In the genomic region with DNA sequence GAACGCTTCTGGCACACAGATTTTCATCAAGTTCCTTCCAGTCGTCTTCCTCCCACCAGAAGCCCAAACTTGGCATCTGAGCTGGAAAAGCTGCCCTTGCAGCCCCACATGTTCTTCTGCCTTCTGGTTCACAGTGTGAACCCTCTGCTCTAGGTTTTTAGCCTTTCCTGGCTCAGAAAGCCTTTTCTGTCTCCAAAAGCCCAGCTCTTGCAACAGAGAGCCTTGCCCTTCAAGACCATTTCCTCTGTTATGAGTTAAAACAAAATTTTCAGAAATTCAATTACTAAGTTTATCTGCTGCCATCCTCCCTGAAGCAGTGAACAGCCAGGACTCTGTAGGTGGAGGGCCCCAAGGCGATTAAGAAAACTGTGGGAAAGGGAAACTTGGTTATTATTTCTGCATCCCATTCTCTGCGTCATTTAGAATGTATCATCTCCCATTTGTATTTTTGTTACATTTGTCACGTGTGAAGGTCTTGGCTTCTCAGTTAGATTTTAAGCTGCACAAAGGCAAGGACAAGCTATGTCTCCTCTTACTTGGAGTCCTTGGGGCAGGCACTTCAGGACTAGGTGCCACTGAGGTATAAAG, we compare ENCODE assay signal across 1 cellular context.
TF ChIP-seq lines count a peak whose summit lies in the region.

No MANE protein-coding gene starts in this region.

TF ChIP-seq in SK-N-SH treated with all-trans-retinoic acid at 6 μM for 48 hours, 23 proteins besides CTCF, POLR2A, EP300 and RAD21 (continued from another document):
- TF ChIP-seq, protein P1, sequence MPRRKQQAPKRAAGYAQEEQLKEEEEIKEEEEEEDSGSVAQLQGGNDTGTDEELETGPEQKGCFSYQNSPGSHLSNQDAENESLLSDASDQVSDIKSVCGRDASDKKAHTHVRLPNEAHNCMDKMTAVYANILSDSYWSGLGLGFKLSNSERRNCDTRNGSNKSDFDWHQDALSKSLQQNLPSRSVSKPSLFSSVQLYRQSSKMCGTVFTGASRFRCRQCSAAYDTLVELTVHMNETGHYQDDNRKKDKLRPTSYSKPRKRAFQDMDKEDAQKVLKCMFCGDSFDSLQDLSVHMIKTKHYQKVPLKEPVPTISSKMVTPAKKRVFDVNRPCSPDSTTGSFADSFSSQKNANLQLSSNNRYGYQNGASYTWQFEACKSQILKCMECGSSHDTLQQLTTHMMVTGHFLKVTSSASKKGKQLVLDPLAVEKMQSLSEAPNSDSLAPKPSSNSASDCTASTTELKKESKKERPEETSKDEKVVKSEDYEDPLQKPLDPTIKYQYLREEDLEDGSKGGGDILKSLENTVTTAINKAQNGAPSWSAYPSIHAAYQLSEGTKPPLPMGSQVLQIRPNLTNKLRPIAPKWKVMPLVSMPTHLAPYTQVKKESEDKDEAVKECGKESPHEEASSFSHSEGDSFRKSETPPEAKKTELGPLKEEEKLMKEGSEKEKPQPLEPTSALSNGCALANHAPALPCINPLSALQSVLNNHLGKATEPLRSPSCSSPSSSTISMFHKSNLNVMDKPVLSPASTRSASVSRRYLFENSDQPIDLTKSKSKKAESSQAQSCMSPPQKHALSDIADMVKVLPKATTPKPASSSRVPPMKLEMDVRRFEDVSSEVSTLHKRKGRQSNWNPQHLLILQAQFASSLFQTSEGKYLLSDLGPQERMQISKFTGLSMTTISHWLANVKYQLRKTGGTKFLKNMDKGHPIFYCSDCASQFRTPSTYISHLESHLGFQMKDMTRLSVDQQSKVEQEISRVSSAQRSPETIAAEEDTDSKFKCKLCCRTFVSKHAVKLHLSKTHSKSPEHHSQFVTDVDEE (CRISPR knock-in tag; IDR thresholded peaks at IDR 0.05) = no peak
- no peak for TF ChIP-seq ARNTL (CRISPR knock-in tag; IDR thresholded peaks at IDR 0.05; ENCODE audit: borderline replicate concordance, low read depth)
- no peak for TF ChIP-seq GLIS3 (CRISPR knock-in tag; IDR thresholded peaks at IDR 0.05)
- TF ChIP-seq ISL1 (CRISPR knock-in tag; IDR thresholded peaks at IDR 0.05) = no peak
- no peak for TF ChIP-seq ESRRG (CRISPR knock-in tag; IDR thresholded peaks at IDR 0.05)
- TF ChIP-seq RARB (CRISPR knock-in tag; IDR thresholded peaks at IDR 0.05) = no peak
- no peak for TF ChIP-seq TOX (CRISPR knock-in tag; IDR thresholded peaks at IDR 0.05; ENCODE audit: borderline replicate concordance)
- TF ChIP-seq ZNF565 (CRISPR knock-in tag; conservative IDR thresholded peaks at IDR 0.05; ENCODE audit: low read depth) = no peak
- TF ChIP-seq ZFP30 (CRISPR knock-in tag; IDR thresholded peaks at IDR 0.05) = no peak
- no peak for TF ChIP-seq TCF4 (CRISPR knock-in tag; IDR thresholded peaks at IDR 0.05; ENCODE audit: borderline replicate concordance)
- TF ChIP-seq ZNF8 (CRISPR knock-in tag; IDR thresholded peaks at IDR 0.05) = no peak
- TF ChIP-seq, protein P2, sequence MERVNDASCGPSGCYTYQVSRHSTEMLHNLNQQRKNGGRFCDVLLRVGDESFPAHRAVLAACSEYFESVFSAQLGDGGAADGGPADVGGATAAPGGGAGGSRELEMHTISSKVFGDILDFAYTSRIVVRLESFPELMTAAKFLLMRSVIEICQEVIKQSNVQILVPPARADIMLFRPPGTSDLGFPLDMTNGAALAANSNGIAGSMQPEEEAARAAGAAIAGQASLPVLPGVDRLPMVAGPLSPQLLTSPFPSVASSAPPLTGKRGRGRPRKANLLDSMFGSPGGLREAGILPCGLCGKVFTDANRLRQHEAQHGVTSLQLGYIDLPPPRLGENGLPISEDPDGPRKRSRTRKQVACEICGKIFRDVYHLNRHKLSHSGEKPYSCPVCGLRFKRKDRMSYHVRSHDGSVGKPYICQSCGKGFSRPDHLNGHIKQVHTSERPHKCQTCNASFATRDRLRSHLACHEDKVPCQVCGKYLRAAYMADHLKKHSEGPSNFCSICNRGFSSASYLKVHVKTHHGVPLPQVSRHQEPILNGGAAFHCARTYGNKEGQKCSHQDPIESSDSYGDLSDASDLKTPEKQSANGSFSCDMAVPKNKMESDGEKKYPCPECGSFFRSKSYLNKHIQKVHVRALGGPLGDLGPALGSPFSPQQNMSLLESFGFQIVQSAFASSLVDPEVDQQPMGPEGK (CRISPR knock-in tag; IDR thresholded peaks at IDR 0.05; ENCODE audit: borderline replicate concordance) = no peak
- TF ChIP-seq ZNF70 (CRISPR knock-in tag; IDR thresholded peaks at IDR 0.05) = no peak
- no peak for TF ChIP-seq PPARA (CRISPR knock-in tag; IDR thresholded peaks at IDR 0.05; ENCODE audit: borderline replicate concordance)
- TF ChIP-seq, protein P3, sequence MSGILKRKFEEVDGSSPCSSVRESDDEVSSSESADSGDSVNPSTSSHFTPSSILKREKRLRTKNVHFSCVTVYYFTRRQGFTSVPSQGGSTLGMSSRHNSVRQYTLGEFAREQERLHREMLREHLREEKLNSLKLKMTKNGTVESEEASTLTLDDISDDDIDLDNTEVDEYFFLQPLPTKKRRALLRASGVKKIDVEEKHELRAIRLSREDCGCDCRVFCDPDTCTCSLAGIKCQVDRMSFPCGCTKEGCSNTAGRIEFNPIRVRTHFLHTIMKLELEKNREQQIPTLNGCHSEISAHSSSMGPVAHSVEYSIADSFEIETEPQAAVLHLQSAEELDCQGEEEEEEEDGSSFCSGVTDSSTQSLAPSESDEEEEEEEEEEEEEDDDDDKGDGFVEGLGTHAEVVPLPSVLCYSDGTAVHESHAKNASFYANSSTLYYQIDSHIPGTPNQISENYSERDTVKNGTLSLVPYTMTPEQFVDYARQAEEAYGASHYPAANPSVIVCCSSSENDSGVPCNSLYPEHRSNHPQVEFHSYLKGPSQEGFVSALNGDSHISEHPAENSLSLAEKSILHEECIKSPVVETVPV (CRISPR knock-in tag; IDR thresholded peaks at IDR 0.05) = no peak
- TF ChIP-seq, protein P4, sequence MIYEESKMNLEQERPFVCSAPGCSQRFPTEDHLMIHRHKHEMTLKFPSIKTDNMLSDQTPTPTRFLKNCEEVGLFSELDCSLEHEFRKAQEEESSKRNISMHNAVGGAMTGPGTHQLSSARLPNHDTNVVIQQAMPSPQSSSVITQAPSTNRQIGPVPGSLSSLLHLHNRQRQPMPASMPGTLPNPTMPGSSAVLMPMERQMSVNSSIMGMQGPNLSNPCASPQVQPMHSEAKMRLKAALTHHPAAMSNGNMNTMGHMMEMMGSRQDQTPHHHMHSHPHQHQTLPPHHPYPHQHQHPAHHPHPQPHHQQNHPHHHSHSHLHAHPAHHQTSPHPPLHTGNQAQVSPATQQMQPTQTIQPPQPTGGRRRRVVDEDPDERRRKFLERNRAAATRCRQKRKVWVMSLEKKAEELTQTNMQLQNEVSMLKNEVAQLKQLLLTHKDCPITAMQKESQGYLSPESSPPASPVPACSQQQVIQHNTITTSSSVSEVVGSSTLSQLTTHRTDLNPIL (CRISPR knock-in tag; IDR thresholded peaks at IDR 0.05; ENCODE audit: low read depth) = no peak
- no peak for TF ChIP-seq OSR1 (CRISPR knock-in tag; IDR thresholded peaks at IDR 0.05)
